In genomic region chr7:133081605-133082389, GRCh38 we compare ENCODE assay signal across 8 cellular contexts. TPM values are rescaled to one million over a fixed set of nuclear protein-coding genes. Genes with fewer than 3 reads are reported as not detected.
DNase-seq lines count a peak whose midpoint lies in the region; ATAC-seq and TF ChIP-seq lines count a peak whose summit lies in the region.

TSS of gene CHCHD3 (minus strand) at chr7:133082090. CDS start at chr7:133081937, 153 bp downstream.

- intact Hi-C loops in left cardiac atrium (cut with DNase I): loop anchor here in 1 of 2 donors (10.0 kb wide), 1 partner anchor 173 kb away; the partner anchor contains the start of gene EXOC4
- intact Hi-C loops in posterior vena cava (cut with DNase I): no loop called here
- intact Hi-C loops in upper lobe of right lung (cut with DNase I): no loop called here

- peak; percentile 98 for DNase-seq in NCI-H1694 treated with DMSO at 0.1 percent for 48 hours (lab: John Stamatoyannopoulos, UW)
- peak; percentile 84 to 93 (median 90) for DNase-seq in T-helper 17 cell
- DNase-seq in amygdala (lab: John Stamatoyannopoulos, UW): peak; percentile 82 to 100 (median 98)
- peak; percentile 98 for DNase-seq in left cardiac atrium
- DNase-seq in posterior vena cava (ENCODE audit: low spot score): peak; percentile 99
- peak; percentile 98 for DNase-seq in upper lobe of right lung

- no peaks in the 10 kb centered on the region for H3K27me3 ChIP-seq in upper lobe of right lung

- H3K4me3 Mint-ChIP-seq in T-helper 17 cell: peak within 1 kb of the TSS; percentile 95

- peak; percentile 73 for TF ChIP-seq POLR2A in GM15510 (IDR thresholded peaks at IDR 0.05; ENCODE audit: borderline replicate concordance, extremely low read depth, insufficient read length)

- H3K4me1 Mint-ChIP-seq in T-helper 17 cell: peaks cover 11% of the 10 kb centered on the region

- H3K27ac ChIP-seq in upper lobe of right lung: peak within 1 kb of the TSS; percentile 85

- TF ChIP-seq CTCF in upper lobe of right lung (IDR thresholded peaks at IDR 0.05): no peak

- H3K27ac Mint-ChIP-seq in T-helper 17 cell: peak within 1 kb of the TSS; percentile 94

- peaks cover 4% of the 10 kb centered on the region for H3K4me1 ChIP-seq in upper lobe of right lung

- H3K36me3 Mint-ChIP-seq in T-helper 17 cell (ENCODE audit: low read depth): no peaks in the 10 kb centered on the region

- H3K36me3 ChIP-seq in upper lobe of right lung: no peaks in the 10 kb centered on the region

- H3K4me3 ChIP-seq in upper lobe of right lung: peak within 1 kb of the TSS; percentile 81

- peaks cover 8% of the 10 kb centered on the region for H3K27me3 Mint-ChIP-seq in T-helper 17 cell

- H3K9me3 ChIP-seq in T-helper 17 cell (ENCODE audit: control insufficient read depth, low read length, poor library complexity, severe bottlenecking) (no peaks in the 10 kb centered on the region), upper lobe of right lung (no peaks in the 10 kb centered on the region)

- ATAC-seq in HG02885 (IDR thresholded peaks at IDR 0.05; ENCODE audit: poor library complexity, unreplicated experiment) (peak; percentile 100), T-helper 17 cell (peak; percentile 99), left cardiac atrium (peak; percentile 100), upper lobe of right lung (peak; percentile 100)

RNA-seq across cellular contexts. Expression of gene CHCHD3, which starts in this region (rescaled TPM):
- 10 to 100 TPM; 29.8 to 33.0 TPM for total RNA-seq in T-helper 17 cell
- 100 to 1,000 TPM; 127 to 145 TPM for total RNA-seq in left cardiac atrium
- 10 to 100 TPM; 50.9 to 52.7 TPM for total RNA-seq in posterior vena cava
- 43.0 TPM for total RNA-seq in upper lobe of right lung

Comparison
In these comparisons a context has a peak if more than half of its experiments do, and no peak if none do; other contexts are left out.
1. Peak in every context shown above with its lines: DNase-seq, ATAC-seq, H3K4me3 ChIP-seq and H3K27ac ChIP-seq.